Comparison of ENCODE assay signal across 31 cellular contexts in genomic region chr7:34275629-34276028, GRCh38.
"Had no signal": no experiment of that assay in that cellular context is flagged by ENCODE, and none has a peak within 500 bp of the region (broad histone marks: within the 10 kb centered on the region; RNA-seq: fewer than 3 reads in every experiment).

No MANE protein-coding gene starts in this region.

- H3K36me3 ChIP-seq: ascending aorta, MG63, Peyer's patch, SJSA1 had no signal

- H3K27me3 ChIP-seq: ascending aorta, MG63, Peyer's patch, SJSA1 had no signal

- ATAC-seq: activated CD8-positive, alpha-beta T cell treated with anti-CD3 and anti-CD28 coated beads, Interleukin-2, amount 10 ng/mL, durations not matched to agents 7 days and 5 days; PC-3 had no signal

- H3K4me1 ChIP-seq: ascending aorta, Peyer's patch, SJSA1 had no signal

- H3K4me3 ChIP-seq: ascending aorta, MG63, Peyer's patch, SJSA1 had no signal

- H3K27ac ChIP-seq: ascending aorta, Peyer's patch, SJSA1 had no signal

- H3K9me3 ChIP-seq: ascending aorta, MG63, Peyer's patch, SJSA1 had no signal

- DNase-seq: activated CD4-positive, alpha-beta T cell treated with anti-CD3 and anti-CD28 coated beads, Interleukin-2, amount 10 ng/mL, durations not matched to agents 7 days and 5 days; activated CD4-positive, alpha-beta T cell treated with anti-CD3 and anti-CD28 coated beads, Interleukin-2, amount 50 U/mL, for 48 hours; activated CD8-positive, alpha-beta T cell treated with anti-CD3 and anti-CD28 coated beads, Interleukin-2, amount 10 ng/mL, durations not matched to agents 7 days and 5 days; activated gamma-delta T cell; activated naive CD4-positive, alpha-beta T cell treated with Interleukin-2 at 50 U/mL for 16 hours; activated naive CD8-positive, alpha-beta T cell treated with anti-CD3 and anti-CD28 coated beads, Interleukin-2, amount 10 ng/mL, durations not matched to agents 7 days and 5 days; activated T-cell treated with anti-CD3 and anti-CD28 coated beads, Interleukin-2, amount 50 U/mL, for 24 hours; amygdala; Karpas-422; KBM-7; MG63; NCI-H1048; NCI-H1105 treated with DMSO at 0.1 percent for 48 hours; NCI-H1436; NCI-H1694; NCI-H1930; NCI-H2081 treated with DMSO at 0.1 percent for 48 hours; NCI-H345; NCI-H524 treated with DMSO at 0.1 percent for 48 hours; NCI-H748 treated with DMSO at 0.1 percent for 48 hours; NK-92 treated with Interleukin-12 subunit alpha and Interleukin-12 subunit beta, amount 100 ng/mL, for 24 hours; PC-3; Peyer's patch; RPMI8226; SHP77 treated with DMSO at 0.1 percent for 48 hours; SW 1271; T-helper 1 cell; T-helper 2 cell; T-helper 9 cell had no signal
